In genomic region chr19:3698386-3698950, GRCh38 we compare ENCODE assay signal across 9 cellular contexts. TPM values are rescaled to one million over a fixed set of nuclear protein-coding genes. Genes with fewer than 3 reads are reported as not detected.
A peak's percentile ranks its signal among the peaks of the same experiment; 100 is the strongest.
DNase-seq lines count a peak whose midpoint lies in the region; ATAC-seq and TF ChIP-seq lines count a peak whose summit lies in the region.
"Had no signal": no experiment of that assay in that cellular context is flagged by ENCODE, and none has a peak within 500 bp of the region (broad histone marks: within the 10 kb centered on the region; RNA-seq: fewer than 3 reads in every experiment).

No MANE protein-coding gene starts in this region.

- DNase-seq in AG10803 (ENCODE audit: low read depth) (no peak), GM23338 (ENCODE audit: low spot score) (no peak), natural killer cell (peak; percentile 30), midbrain (lab: John Stamatoyannopoulos, UW) (no peak)
- no peak for DNase-seq in activated CD4-positive, CD25-positive, alpha-beta regulatory T cell treated with anti-CD3 and anti-CD28 coated beads, Interleukin-2, amount 50 U/mL, for 72 hours
- DNase-seq in NK-92 treated with Interleukin-12 subunit alpha and Interleukin-12 subunit beta, amount 100 ng/mL, for 24 hours (lab: John Stamatoyannopoulos, UW), result no peak
- DNase-seq: NCI-H446 had no signal

- H3K36me3 Mint-ChIP-seq in GM23338 (ENCODE audit: low read depth), result no peaks in the 10 kb centered on the region
- H3K36me3 Mint-ChIP-seq in brain, result peaks cover 6% of the 10 kb centered on the region
- no peaks in the 10 kb centered on the region for H3K36me3 Mint-ChIP-seq in natural killer cell

- TF ChIP-seq CTCF in AG10803 (conservative IDR thresholded peaks at IDR 0.05; ENCODE audit: low read length), result no peak
- no peak for TF ChIP-seq CTCF in GM23338 (conservative IDR thresholded peaks at IDR 0.05; ENCODE audit: low read depth in 2 of 2)
- no peak for TF ChIP-seq CTCF in brain (conservative IDR thresholded peaks at IDR 0.05)
- TF ChIP-seq CTCF in natural killer cell (IDR thresholded peaks at IDR 0.05), result no peak

- H3K79me2 ChIP-seq in GM23338 (replicated peaks; ENCODE audit: insufficient read depth), result peaks cover 52% of the 10 kb centered on the region

- H3K27ac ChIP-seq in GM23338 (ENCODE audit: low read depth), result no peak overlapping the region

- H3K9me2 ChIP-seq in GM23338 (ENCODE audit: insufficient read depth), result no peaks in the 10 kb centered on the region

- no peaks in the 10 kb centered on the region; the same call in 2 of the 3 replicates for H3K4me1 Mint-ChIP-seq in GM23338
- H3K4me1 Mint-ChIP-seq in brain, result peaks cover 21% of the 10 kb centered on the region
- H3K4me1 Mint-ChIP-seq in natural killer cell, result peaks cover 17 to 52% of the 10 kb centered on the region in 2 donors

- no peak overlapping the region for H3K4me2 ChIP-seq in GM23338

- no peak overlapping the region for H2AFZ ChIP-seq in GM23338

- H3K27ac Mint-ChIP-seq in GM23338 (no peak overlapping the region; the same call in 1 of the 2 replicates), brain (peak overlapping the region in 4 of 5 experiments; percentile 35 to 71 (median 59)), natural killer cell (peak overlapping the region; percentile 87 to 88)

- peaks cover 3% of the 10 kb centered on the region; the same call in 1 of the 3 replicates for H3K9me3 Mint-ChIP-seq in GM23338
- no peaks in the 10 kb centered on the region for H3K9me3 Mint-ChIP-seq in brain
- no peaks in the 10 kb centered on the region for H3K9me3 Mint-ChIP-seq in natural killer cell

- no peaks in the 10 kb centered on the region for H3K27me3 ChIP-seq in GM23338 (ENCODE audit: insufficient read depth)

- peaks cover 3% of the 10 kb centered on the region; the same call in 1 of the 2 replicates for H4K20me1 ChIP-seq in GM23338 (replicated peaks; ENCODE audit: insufficient read depth)

- intact Hi-C loops in natural killer cell (cut with micrococcal nuclease), result loop anchor here (2.0 kb wide), 1 partner anchor 28 kb away; no protein-coding TSS in a partner anchor

- H3K4me3 Mint-ChIP-seq in GM23338 (peak overlapping the region; percentile 83), brain (peak overlapping the region; percentile 88 to 93 (median 93)), natural killer cell (peak overlapping the region; percentile 84)

- H3K4me3 ChIP-seq in AG10803 (ENCODE audit: low read length) (peak overlapping the region; percentile 85), GM23338 (no peak overlapping the region)

- no peak for ATAC-seq in GM23338
- ATAC-seq in natural killer cell, result peak in 2 of 3 donors; percentile 39 to 57
- ATAC-seq in HG03469 (IDR thresholded peaks at IDR 0.05; ENCODE audit: unreplicated experiment), result no peak

- H3K36me3 ChIP-seq in GM23338 (ENCODE audit: insufficient read depth), result no peaks in the 10 kb centered on the region

- peaks cover 3% of the 10 kb centered on the region; the same call in 1 of the 2 replicates for H3K4me1 ChIP-seq in GM23338 (ENCODE audit: insufficient read depth)

- H3K27me3 Mint-ChIP-seq in GM23338 (ENCODE audit: insufficient read depth, low read depth, poor library complexity) (peaks cover 3% of the 10 kb centered on the region), brain (peaks cover 5% of the 10 kb centered on the region), natural killer cell (ENCODE audit: low read depth in 2 of 2) (no peaks in the 10 kb centered on the region)

- H3F3A ChIP-seq in GM23338 (replicated peaks; ENCODE audit: low read depth), result 0 out of 2 replicates have a peak, but pooled peaks cover 3% of the 10 kb centered on the region

TF ChIP-seq in GM23338, 12 proteins besides CTCF, POLR2A, EP300 and RAD21:
- TF ChIP-seq EZH2 (IDR thresholded peaks at IDR 0.05; ENCODE audit: low read depth, unreplicated experiment) (no peak), JUNB (IDR thresholded peaks at IDR 0.05; ENCODE audit: unreplicated experiment) (no peak), ZNF114 (CRISPR knock-in tag; IDR thresholded peaks at IDR 0.05) (no peak), ETS1 (IDR thresholded peaks at IDR 0.05) (no peak), CREB1 (CRISPR knock-in tag; IDR thresholded peaks at IDR 0.05; ENCODE audit: low read depth) (no peak), POLR2AphosphoS5 (IDR thresholded peaks at IDR 0.05; ENCODE audit: low read depth) (no peak), ZNF331 (CRISPR knock-in tag; IDR thresholded peaks at IDR 0.05; ENCODE audit: low read depth) (no peak), STAT1 (IDR thresholded peaks at IDR 0.05; ENCODE audit: unreplicated experiment) (no peak), NANOG (IDR thresholded peaks at IDR 0.05; ENCODE audit: borderline replicate concordance) (no peak), EZH2phosphoT487 (IDR thresholded peaks at IDR 0.05; ENCODE audit: unreplicated experiment) (no peak)
- TF ChIP-seq, protein P1, sequence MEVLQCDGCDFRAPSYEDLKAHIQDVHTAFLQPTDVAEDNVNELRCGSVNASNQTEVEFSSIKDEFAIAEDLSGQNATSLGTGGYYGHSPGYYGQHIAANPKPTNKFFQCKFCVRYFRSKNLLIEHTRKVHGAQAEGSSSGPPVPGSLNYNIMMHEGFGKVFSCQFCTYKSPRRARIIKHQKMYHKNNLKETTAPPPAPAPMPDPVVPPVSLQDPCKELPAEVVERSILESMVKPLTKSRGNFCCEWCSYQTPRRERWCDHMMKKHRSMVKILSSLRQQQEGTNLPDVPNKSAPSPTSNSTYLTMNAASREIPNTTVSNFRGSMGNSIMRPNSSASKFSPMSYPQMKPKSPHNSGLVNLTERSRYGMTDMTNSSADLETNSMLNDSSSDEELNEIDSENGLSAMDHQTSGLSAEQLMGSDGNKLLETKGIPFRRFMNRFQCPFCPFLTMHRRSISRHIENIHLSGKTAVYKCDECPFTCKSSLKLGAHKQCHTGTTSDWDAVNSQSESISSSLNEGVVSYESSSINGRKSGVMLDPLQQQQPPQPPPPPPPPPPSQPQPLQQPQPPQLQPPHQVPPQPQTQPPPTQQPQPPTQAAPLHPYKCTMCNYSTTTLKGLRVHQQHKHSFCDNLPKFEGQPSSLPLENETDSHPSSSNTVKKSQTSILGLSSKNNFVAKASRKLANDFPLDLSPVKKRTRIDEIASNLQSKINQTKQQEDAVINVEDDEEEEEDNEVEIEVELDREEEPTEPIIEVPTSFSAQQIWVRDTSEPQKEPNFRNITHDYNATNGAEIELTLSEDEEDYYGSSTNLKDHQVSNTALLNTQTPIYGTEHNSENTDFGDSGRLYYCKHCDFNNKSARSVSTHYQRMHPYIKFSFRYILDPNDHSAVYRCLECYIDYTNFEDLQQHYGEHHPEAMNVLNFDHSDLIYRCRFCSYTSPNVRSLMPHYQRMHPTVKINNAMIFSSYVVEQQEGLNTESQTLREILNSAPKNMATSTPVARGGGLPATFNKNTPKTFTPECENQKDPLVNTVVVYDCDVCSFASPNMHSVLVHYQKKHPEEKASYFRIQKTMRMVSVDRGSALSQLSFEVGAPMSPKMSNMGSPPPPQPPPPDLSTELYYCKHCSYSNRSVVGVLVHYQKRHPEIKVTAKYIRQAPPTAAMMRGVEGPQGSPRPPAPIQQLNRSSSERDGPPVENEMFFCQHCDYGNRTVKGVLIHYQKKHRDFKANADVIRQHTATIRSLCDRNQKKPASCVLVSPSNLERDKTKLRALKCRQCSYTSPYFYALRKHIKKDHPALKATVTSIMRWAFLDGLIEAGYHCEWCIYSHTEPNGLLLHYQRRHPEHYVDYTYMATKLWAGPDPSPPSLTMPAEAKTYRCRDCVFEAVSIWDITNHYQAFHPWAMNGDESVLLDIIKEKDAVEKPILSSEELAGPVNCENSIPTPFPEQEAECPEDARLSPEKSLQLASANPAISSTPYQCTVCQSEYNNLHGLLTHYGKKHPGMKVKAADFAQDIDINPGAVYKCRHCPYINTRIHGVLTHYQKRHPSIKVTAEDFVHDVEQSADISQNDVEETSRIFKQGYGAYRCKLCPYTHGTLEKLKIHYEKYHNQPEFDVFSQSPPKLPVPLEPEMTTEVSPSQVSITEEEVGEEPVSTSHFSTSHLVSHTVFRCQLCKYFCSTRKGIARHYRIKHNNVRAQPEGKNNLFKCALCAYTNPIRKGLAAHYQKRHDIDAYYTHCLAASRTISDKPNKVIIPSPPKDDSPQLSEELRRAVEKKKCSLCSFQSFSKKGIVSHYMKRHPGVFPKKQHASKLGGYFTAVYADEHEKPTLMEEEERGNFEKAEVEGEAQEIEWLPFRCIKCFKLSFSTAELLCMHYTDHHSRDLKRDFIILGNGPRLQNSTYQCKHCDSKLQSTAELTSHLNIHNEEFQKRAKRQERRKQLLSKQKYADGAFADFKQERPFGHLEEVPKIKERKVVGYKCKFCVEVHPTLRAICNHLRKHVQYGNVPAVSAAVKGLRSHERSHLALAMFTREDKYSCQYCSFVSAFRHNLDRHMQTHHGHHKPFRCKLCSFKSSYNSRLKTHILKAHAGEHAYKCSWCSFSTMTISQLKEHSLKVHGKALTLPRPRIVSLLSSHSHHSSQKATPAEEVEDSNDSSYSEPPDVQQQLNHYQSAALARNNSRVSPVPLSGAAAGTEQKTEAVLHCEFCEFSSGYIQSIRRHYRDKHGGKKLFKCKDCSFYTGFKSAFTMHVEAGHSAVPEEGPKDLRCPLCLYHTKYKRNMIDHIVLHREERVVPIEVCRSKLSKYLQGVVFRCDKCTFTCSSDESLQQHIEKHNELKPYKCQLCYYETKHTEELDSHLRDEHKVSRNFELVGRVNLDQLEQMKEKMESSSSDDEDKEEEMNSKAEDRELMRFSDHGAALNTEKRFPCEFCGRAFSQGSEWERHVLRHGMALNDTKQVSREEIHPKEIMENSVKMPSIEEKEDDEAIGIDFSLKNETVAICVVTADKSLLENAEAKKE (CRISPR knock-in tag; IDR thresholded peaks at IDR 0.05), result no peak

RNA-seq across cellular contexts. Expression of gene PIP5K1C, which starts 1.8 kb away (rescaled TPM):
- 35.2 and 46.7 TPM in 2 replicates for total RNA-seq in GM23338 (2014; rRNA removed; shearing (Covaris generic))
- polyA plus RNA-seq in GM23338 (2016; fragmentation: Nextera tagmentation; extraction: Ambion mirVana) (11.8 and 13.5 TPM in 2 replicates), brain (ENCODE audit: insufficient read depth, low read depth, low replicate concordance) (51.0 TPM)
- total RNA-seq in natural killer cell, result 10 to 100 TPM; 35.0 to 49.2 (median 36.8) TPM

RNA-seq across cellular contexts. Expression of gene TJP3, which starts 9.7 kb away (rescaled TPM):
- total RNA-seq in GM23338 (2014; rRNA removed; shearing (Covaris generic)), result 19.8 and 23.9 TPM in 2 replicates
- polyA plus RNA-seq in GM23338 (2016; fragmentation: Nextera tagmentation; extraction: Ambion mirVana) (14.1 and 18.2 TPM in 2 replicates), brain (ENCODE audit: insufficient read depth, low read depth, low replicate concordance) (3.8 TPM)
- 1 to 10 TPM; 1.1 to 2.9 (median 1.3) TPM for total RNA-seq in natural killer cell

Comparison
In these comparisons a context has a peak if more than half of its experiments do, and no peak if none do; other contexts are left out.
1. ATAC-seq: peak in natural killer cell (2 of 3); none in GM23338 (single experiment) and HG03469 (single experiment).
2. Peak in every context shown above with its lines, with median percentiles within 50 percentile points of each other: H3K4me3 Mint-ChIP-seq.